In the genomic region with DNA sequence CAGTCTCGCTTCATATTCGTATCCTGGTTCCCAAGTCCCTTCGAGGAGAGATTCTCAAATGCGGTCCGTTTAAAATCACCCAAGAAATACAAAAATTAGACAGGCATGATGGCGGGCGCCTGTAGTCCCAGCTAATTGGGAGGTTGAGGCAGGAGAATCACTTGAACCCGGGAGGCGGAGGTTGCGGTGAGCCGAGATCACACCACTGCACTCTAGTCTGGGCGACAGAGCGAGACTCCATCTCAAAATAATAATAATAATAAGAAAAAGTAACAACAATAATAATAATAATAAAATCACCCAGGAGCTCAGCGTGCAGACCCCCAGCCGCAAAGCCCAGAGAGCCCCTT, we compare ENCODE assay signal across 1 cellular context.
A peak's percentile ranks its signal among the peaks of the same experiment; 100 is the strongest.
TF ChIP-seq lines count a peak whose summit lies in the region.

No MANE protein-coding gene starts in this region.

TF ChIP-seq in HEK293, 187 proteins besides CTCF, POLR2A, EP300 and RAD21:
- peak; percentile 93 for TF ChIP-seq ZNF335 (tag by site-specific recombination; conservative IDR thresholded peaks at IDR 0.05)
- TF ChIP-seq KLF1 (tag by site-specific recombination; IDR thresholded peaks at IDR 0.05): 0 out of 2 replicates have a peak, but pooled peaks have one; percentile 33
TF ChIP-seq in HEK293: peak in this region for 2; not testable (repeated sequence) for 185.
